15 cellular contexts compared by ENCODE assay signal in genomic region chr2:71592181-71592711, GRCh38.
DNase-seq lines count a peak whose midpoint lies in the region; ATAC-seq and TF ChIP-seq lines count a peak whose summit lies in the region.
"Had no signal": no experiment of that assay in that cellular context is flagged by ENCODE, and none has a peak within 500 bp of the region (broad histone marks: within the 10 kb centered on the region; RNA-seq: fewer than 3 reads in every experiment).

No MANE protein-coding gene starts in this region.

- H3K9me3 Mint-ChIP-seq in GM23338 = no peaks in the 10 kb centered on the region
- no peaks in the 10 kb centered on the region for H3K9me3 Mint-ChIP-seq in CD4-positive, alpha-beta memory T cell
- H3K9me3 Mint-ChIP-seq: activated CD4-positive, alpha-beta memory T cell treated with anti-CD3 and anti-CD28 coated beads for 36 hours; neural crest cell had no signal

- no peak overlapping the region for H3K4me3 ChIP-seq in GM23338
- no peak overlapping the region for H3K4me3 ChIP-seq in CD4-positive, alpha-beta memory T cell (ENCODE audit: low read length in 2 of 2)
- H3K4me3 ChIP-seq: body of pancreas, thoracic aorta had no signal

- peaks cover 7% of the 10 kb centered on the region; the same call in 2 of the 3 replicates for H3K36me3 Mint-ChIP-seq in GM23338 (ENCODE audit: low read depth)
- H3K36me3 Mint-ChIP-seq in CD4-positive, alpha-beta memory T cell = no peaks in the 10 kb centered on the region
- H3K36me3 Mint-ChIP-seq: activated CD4-positive, alpha-beta memory T cell treated with anti-CD3 and anti-CD28 coated beads for 36 hours had no signal

- TF ChIP-seq CTCF in GM23338 (conservative IDR thresholded peaks at IDR 0.05; ENCODE audit: low read depth in 2 of 2) = no peak

- POLR2A ChIA-PET in CD4-positive, alpha-beta memory T cell (lab: Charles Lee; ENCODE audit: partially characterized antibody) = no interaction called here

- no peaks in the 10 kb centered on the region for H3K9me2 ChIP-seq in GM23338 (ENCODE audit: insufficient read depth)

- no peaks in the 10 kb centered on the region for H3K4me1 ChIP-seq in GM23338 (ENCODE audit: insufficient read depth)
- H3K4me1 ChIP-seq in CD4-positive, alpha-beta memory T cell (ENCODE audit: insufficient read depth, low read length) = no peaks in the 10 kb centered on the region
- H3K4me1 ChIP-seq: body of pancreas had no signal

- H3F3A ChIP-seq in GM23338 (replicated peaks; ENCODE audit: low read depth) = no peaks in the 10 kb centered on the region

- no peaks in the 10 kb centered on the region for H3K79me2 ChIP-seq in GM23338 (replicated peaks; ENCODE audit: insufficient read depth)

- intact Hi-C loops in CD4-positive, alpha-beta memory T cell (cut with micrococcal nuclease) = no loop called here

- DNase-seq in GM23338 (ENCODE audit: low spot score) (no peak), anterior cingulate cortex (lab: John Stamatoyannopoulos, UW) (peak in 38 of 58 donors; percentile 11 to 84 (median 54)), inferior parietal cortex (ENCODE audit: extremely low spot score) (peak; percentile 63), putamen (ENCODE audit: low spot score) (peak; percentile 85), HCEC 1CT (no peak), GOT3 (lab: John Stamatoyannopoulos, UW) (no peak)
- DNase-seq in CD4-positive, alpha-beta memory T cell = no peak
- DNase-seq: activated CD4-positive, alpha-beta memory T cell treated with anti-CD3 and anti-CD28 coated beads for 36 hours; body of pancreas; DMS53 had no signal

- no peak overlapping the region for H3K27ac ChIP-seq in GM23338 (ENCODE audit: low read depth)
- no peak overlapping the region for H3K27ac ChIP-seq in CD4-positive, alpha-beta memory T cell (ENCODE audit: low read depth, low read length)
- H3K27ac ChIP-seq: body of pancreas, thoracic aorta had no signal

- no peak overlapping the region for H3K4me3 Mint-ChIP-seq in GM23338
- no peak overlapping the region for H3K4me3 Mint-ChIP-seq in CD4-positive, alpha-beta memory T cell
- H3K4me3 Mint-ChIP-seq: activated CD4-positive, alpha-beta memory T cell treated with anti-CD3 and anti-CD28 coated beads for 36 hours; neural crest cell had no signal

- H3K36me3 ChIP-seq in GM23338 (ENCODE audit: insufficient read depth) = no peaks in the 10 kb centered on the region
- no peaks in the 10 kb centered on the region for H3K36me3 ChIP-seq in CD4-positive, alpha-beta memory T cell (ENCODE audit: insufficient read depth, low read length)
- H3K36me3 ChIP-seq: thoracic aorta had no signal

- H3K4me1 Mint-ChIP-seq in GM23338 = peaks cover 24% of the 10 kb centered on the region
- no peaks in the 10 kb centered on the region for H3K4me1 Mint-ChIP-seq in CD4-positive, alpha-beta memory T cell

- no peaks in the 10 kb centered on the region for H3K9me3 ChIP-seq in CD4-positive, alpha-beta memory T cell (ENCODE audit: control insufficient read depth in 1 of 2, low read length in 2 of 2)
- H3K9me3 ChIP-seq: body of pancreas, thoracic aorta had no signal

- CTCF ChIA-PET in CD4-positive, alpha-beta memory T cell (lab: Charles Lee; ENCODE audit: partially characterized antibody) = no interaction called here

- H3K27ac Mint-ChIP-seq in GM23338 = no peak overlapping the region
- no peak overlapping the region for H3K27ac Mint-ChIP-seq in CD4-positive, alpha-beta memory T cell
- H3K27ac Mint-ChIP-seq: activated CD4-positive, alpha-beta memory T cell treated with anti-CD3 and anti-CD28 coated beads for 36 hours had no signal

- H3K4me2 ChIP-seq in GM23338 = no peak overlapping the region

- H3K27me3 Mint-ChIP-seq in GM23338 (ENCODE audit: insufficient read depth, low read depth, poor library complexity) = peaks cover 5% of the 10 kb centered on the region
- H3K27me3 Mint-ChIP-seq in CD4-positive, alpha-beta memory T cell = peaks cover 0 to 1% of the 10 kb centered on the region in 2 donors

- H3K27me3 ChIP-seq in GM23338 (ENCODE audit: insufficient read depth) = no peaks in the 10 kb centered on the region
- H3K27me3 ChIP-seq in CD4-positive, alpha-beta memory T cell (ENCODE audit: insufficient read depth, low read length) = no peaks in the 10 kb centered on the region
- H3K27me3 ChIP-seq: body of pancreas had no signal

- H4K20me1 ChIP-seq in GM23338 (replicated peaks; ENCODE audit: insufficient read depth) = peaks cover 3% of the 10 kb centered on the region; the same call in 1 of the 2 replicates

- H2AFZ ChIP-seq in GM23338 = no peak overlapping the region

- ATAC-seq in GM23338 = peak; percentile 36; the same call in 2 of the 3 replicates
- ATAC-seq in HG03457 (IDR thresholded peaks at IDR 0.05; ENCODE audit: unreplicated experiment) = no peak
- ATAC-seq: body of pancreas, HCT116, left lobe of liver had no signal

TF ChIP-seq in GM23338, 12 proteins besides CTCF, POLR2A, EP300 and RAD21:
- TF ChIP-seq EZH2 (IDR thresholded peaks at IDR 0.05; ENCODE audit: low read depth, unreplicated experiment) = no peak
- TF ChIP-seq REST (IDR thresholded peaks at IDR 0.05; ENCODE audit: unreplicated experiment) = no peak
- TF ChIP-seq, protein P1, sequence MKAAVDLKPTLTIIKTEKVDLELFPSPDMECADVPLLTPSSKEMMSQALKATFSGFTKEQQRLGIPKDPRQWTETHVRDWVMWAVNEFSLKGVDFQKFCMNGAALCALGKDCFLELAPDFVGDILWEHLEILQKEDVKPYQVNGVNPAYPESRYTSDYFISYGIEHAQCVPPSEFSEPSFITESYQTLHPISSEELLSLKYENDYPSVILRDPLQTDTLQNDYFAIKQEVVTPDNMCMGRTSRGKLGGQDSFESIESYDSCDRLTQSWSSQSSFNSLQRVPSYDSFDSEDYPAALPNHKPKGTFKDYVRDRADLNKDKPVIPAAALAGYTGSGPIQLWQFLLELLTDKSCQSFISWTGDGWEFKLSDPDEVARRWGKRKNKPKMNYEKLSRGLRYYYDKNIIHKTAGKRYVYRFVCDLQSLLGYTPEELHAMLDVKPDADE (IDR thresholded peaks at IDR 0.05) = no peak
- no peak for TF ChIP-seq STAT1 (IDR thresholded peaks at IDR 0.05; ENCODE audit: unreplicated experiment)
- no peak for TF ChIP-seq JUNB (IDR thresholded peaks at IDR 0.05; ENCODE audit: unreplicated experiment)
- TF ChIP-seq ZNF331 (CRISPR knock-in tag; IDR thresholded peaks at IDR 0.05; ENCODE audit: low read depth) = no peak
- TF ChIP-seq ZNF114 (CRISPR knock-in tag; IDR thresholded peaks at IDR 0.05) = no peak
- TF ChIP-seq EZH2phosphoT487 (IDR thresholded peaks at IDR 0.05; ENCODE audit: unreplicated experiment) = no peak
- TF ChIP-seq CREB1 (CRISPR knock-in tag; IDR thresholded peaks at IDR 0.05; ENCODE audit: low read depth) = no peak
- TF ChIP-seq NANOG (IDR thresholded peaks at IDR 0.05; ENCODE audit: borderline replicate concordance) = no peak
- TF ChIP-seq POLR2AphosphoS5 (IDR thresholded peaks at IDR 0.05; ENCODE audit: low read depth) = no peak
TF ChIP-seq in GM23338: peak in this region for 0.

Comparison
In these comparisons a context has a peak if more than half of its experiments do, and no peak if none do; other contexts are left out.
1. DNase-seq: peak in anterior cingulate cortex (38 of 58), inferior parietal cortex (single experiment) and putamen (single experiment); none in GM23338 (single experiment), HCEC 1CT (single experiment), CD4-positive, alpha-beta memory T cell (0 of 5) and GOT3 (single experiment).